ENCODE assay signal across 1 cellular context in genomic region chr16:53827741-53828140, GRCh38.
TF ChIP-seq lines count a peak whose summit lies in the region.

No MANE protein-coding gene starts in this region.

TF ChIP-seq in H1, 55 proteins besides CTCF, POLR2A, EP300 and RAD21 (continued from another document):
- TF ChIP-seq ATF2 (IDR thresholded peaks at IDR 0.05; ENCODE audit: low read length): no peak
- TF ChIP-seq, protein P1, sequence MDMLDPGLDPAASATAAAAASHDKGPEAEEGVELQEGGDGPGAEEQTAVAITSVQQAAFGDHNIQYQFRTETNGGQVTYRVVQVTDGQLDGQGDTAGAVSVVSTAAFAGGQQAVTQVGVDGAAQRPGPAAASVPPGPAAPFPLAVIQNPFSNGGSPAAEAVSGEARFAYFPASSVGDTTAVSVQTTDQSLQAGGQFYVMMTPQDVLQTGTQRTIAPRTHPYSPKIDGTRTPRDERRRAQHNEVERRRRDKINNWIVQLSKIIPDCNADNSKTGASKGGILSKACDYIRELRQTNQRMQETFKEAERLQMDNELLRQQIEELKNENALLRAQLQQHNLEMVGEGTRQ (IDR thresholded peaks at IDR 0.05; ENCODE audit: low read length): no peak
- TF ChIP-seq HDAC6 (IDR thresholded peaks at IDR 0.05; ENCODE audit: low read depth, low read length): no peak
- no peak for TF ChIP-seq KDM4A (IDR thresholded peaks at IDR 0.05; ENCODE audit: low read depth, low read length, severe bottlenecking)
- no peak for TF ChIP-seq E2F6 (IDR thresholded peaks at IDR 0.05)
